18 cellular contexts compared by ENCODE assay signal in genomic region chr5:142275496-142275895, GRCh38.
"Had no signal": no experiment of that assay in that cellular context is flagged by ENCODE, and none has a peak within 500 bp of the region (broad histone marks: within the 10 kb centered on the region; RNA-seq: fewer than 3 reads in every experiment).

No MANE protein-coding gene starts in this region.

- H3K9me3 ChIP-seq: left lung, ovary, thoracic aorta, upper lobe of right lung had no signal

- H3K27me3 ChIP-seq: brain microvascular endothelial cell, left lung, neural progenitor cell, ovary, upper lobe of right lung had no signal

- H3K4me1 ChIP-seq: left lung had no signal

- H3K4me3 ChIP-seq: left lung, neural progenitor cell, ovary, thoracic aorta, upper lobe of right lung had no signal

- DNase-seq: activated CD4-positive, alpha-beta T cell treated with anti-CD3 and anti-CD28 coated beads, Interleukin-2, amount 50 U/mL, for 4 hours; activated CD4-positive, CD25-positive, alpha-beta regulatory T cell treated with anti-CD3 and anti-CD28 coated beads, Interleukin-2, amount 50 U/mL, for 72 hours; activated naive CD4-positive, alpha-beta T cell treated with Interleukin-2 at 50 U/mL for 16 hours; activated T-cell treated with anti-CD3 and anti-CD28 coated beads for 4 hours; anterior cingulate cortex; brain microvascular endothelial cell; cerebellar nuclear complex; effector CD8-positive, alpha-beta T cell; left lung; mesenchymal stem cell; ovary; stimulated activated CD4-positive, alpha-beta T cell treated with anti-CD3 and anti-CD28 coated beads, Interleukin-12 subunit alpha, Interleukin-12 subunit beta, amount 100 ng/mL, for 4 hours; stimulated activated CD4-positive, alpha-beta T cell treated with anti-CD3 and anti-CD28 coated beads, Interleukin-2, amount 100 ng/mL, for 24 hours; T-cell; T1000; upper lobe of right lung had no signal

- H3K27ac ChIP-seq: brain microvascular endothelial cell, left lung, neural progenitor cell, ovary, thoracic aorta, upper lobe of right lung had no signal

- H3K36me3 ChIP-seq: brain microvascular endothelial cell, left lung, neural progenitor cell, ovary, thoracic aorta, upper lobe of right lung had no signal
